1 cellular context compared by ENCODE assay signal in genomic region chr3:134214239-134214638, GRCh38.
A peak's percentile ranks its signal among the peaks of the same experiment; 100 is the strongest.
TF ChIP-seq lines count a peak whose summit lies in the region.

No MANE protein-coding gene starts in this region.

TF ChIP-seq in GM12878, 131 proteins besides CTCF, POLR2A, EP300 and RAD21 (continued from another document):
- no peak for TF ChIP-seq ZBTB4 (CRISPR knock-in tag; IDR thresholded peaks at IDR 0.05)
- TF ChIP-seq STAT1 (conservative IDR thresholded peaks at IDR 0.05) = no peak
- TF ChIP-seq SPI1 (IDR thresholded peaks at IDR 0.05; ENCODE audit: borderline replicate concordance, insufficient read depth, low read depth, low read length) = peak; percentile 3; the same call in 1 of the 2 replicates
- no peak for TF ChIP-seq CBX3 (IDR thresholded peaks at IDR 0.05; ENCODE audit: borderline replicate concordance, low read depth)
- no peak for TF ChIP-seq TCF12 (IDR thresholded peaks at IDR 0.05; ENCODE audit: low read depth, low read length)
